ENCODE assay signal across 21 cellular contexts in the genomic region with DNA sequence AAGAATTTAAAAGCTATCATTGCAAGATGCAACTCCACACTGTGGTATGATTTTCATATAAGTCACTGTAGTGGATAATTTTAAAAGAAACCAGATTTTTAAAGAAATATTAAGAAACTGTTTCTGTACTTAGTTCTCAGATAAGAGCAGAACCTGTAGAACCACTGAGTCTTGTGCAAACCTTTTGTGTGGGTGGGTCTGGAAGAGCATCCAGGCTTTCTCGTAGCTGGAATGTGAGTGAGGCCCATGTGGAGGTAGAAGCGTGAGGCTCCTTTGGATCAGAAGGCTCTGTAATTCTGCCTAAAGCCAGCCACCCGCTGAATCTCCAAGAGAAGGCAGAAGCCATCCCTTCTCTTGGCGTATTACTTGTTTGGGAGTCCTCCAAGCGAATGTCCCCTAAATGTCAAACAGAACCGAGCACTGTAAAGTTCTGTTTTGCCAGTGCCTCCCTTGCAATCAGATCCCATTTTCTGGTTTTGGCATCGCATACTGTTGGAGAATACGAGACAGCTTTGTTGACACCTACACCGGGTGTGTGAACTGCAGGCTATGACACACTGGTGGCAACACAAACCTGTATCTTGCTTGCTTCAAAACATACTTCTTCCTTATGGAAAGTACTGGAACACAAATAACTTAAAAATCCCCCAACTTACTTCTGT.
DNase-seq lines count a peak whose midpoint lies in the region; ATAC-seq and TF ChIP-seq lines count a peak whose summit lies in the region.
"Had no signal": no experiment of that assay in that cellular context is flagged by ENCODE, and none has a peak within 500 bp of the region (broad histone marks: within the 10 kb centered on the region; RNA-seq: fewer than 3 reads in every experiment).

No MANE protein-coding gene starts in this region.

- no peaks in the 10 kb centered on the region for H3K79me1 ChIP-seq in trophoblast cell (ENCODE audit: low read length)

- no CpG with 5 or more reads among the region's 9 CpGs for WGBS in trophoblast cell (ENCODE audit: extremely low coverage, insufficient coverage, insufficient read length)

- no peak overlapping the region for H3K4me2 ChIP-seq in trophoblast cell (ENCODE audit: low read length)

- no peak overlapping the region for H4K12ac ChIP-seq in trophoblast cell (ENCODE audit: low read depth, low read length)

- no peaks in the 10 kb centered on the region for H3K36me3 ChIP-seq in trophoblast cell (ENCODE audit: control insufficient read depth in 1 of 2, insufficient read depth in 2 of 2, low read length in 2 of 2)
- H3K36me3 ChIP-seq: heart right ventricle had no signal

- H4K91ac ChIP-seq in trophoblast cell (ENCODE audit: low read depth, low read length) = no peak overlapping the region

- H3K4me1 ChIP-seq in trophoblast cell (ENCODE audit: control insufficient read depth in 1 of 2, insufficient read depth in 2 of 2, low read length in 2 of 2) = peaks cover 0 to 2% of the 10 kb centered on the region in 2 experiments
- H3K4me1 ChIP-seq: psoas muscle had no signal

- H3K9me3 ChIP-seq in trophoblast cell (ENCODE audit: insufficient read depth, low read depth, low read length) = peaks cover 2% of the 10 kb centered on the region
- H3K9me3 ChIP-seq: heart right ventricle, psoas muscle had no signal

- H2AK5ac ChIP-seq in trophoblast cell (ENCODE audit: low read length) = no peak overlapping the region

- H2BK120ac ChIP-seq in trophoblast cell (ENCODE audit: insufficient read depth, low read length, poor library complexity) = no peak overlapping the region

- H4K8ac ChIP-seq in trophoblast cell (ENCODE audit: low read depth, low read length) = no peak overlapping the region

- H3K79me2 ChIP-seq in trophoblast cell (ENCODE audit: control insufficient read depth, insufficient read depth, low read length, poor library complexity) = no peaks in the 10 kb centered on the region

- H3K4ac ChIP-seq in trophoblast cell (ENCODE audit: low read depth, low read length) = no peak overlapping the region

- no peak overlapping the region for H3K27ac ChIP-seq in trophoblast cell (ENCODE audit: low read depth, low read length)
- H3K27ac ChIP-seq: psoas muscle had no signal

- no peak overlapping the region for H2BK5ac ChIP-seq in trophoblast cell (ENCODE audit: low read depth, low read length, poor library complexity)

- no peak overlapping the region for H3K23ac ChIP-seq in trophoblast cell (ENCODE audit: low read length)

- no peaks in the 10 kb centered on the region for H3K9me3 Mint-ChIP-seq in activated B cell treated with CpG ODN at 0.5 μM for 24 hours
- H3K9me3 Mint-ChIP-seq: activated naive CD4-positive, alpha-beta T cell treated with anti-CD3 and anti-CD28 coated beads, Interleukin-2, amount 50 U/mL, for 24 hours; endodermal cell; natural killer cell; stimulated activated naive CD8-positive, alpha-beta T cell treated with anti-CD3 and anti-CD28 coated beads, Interleukin-15, Interleukin-2, amounts not matched to agents 100 ng/mL and 50 ng/mL, for 24 hours had no signal

- no peak overlapping the region for H3K9ac ChIP-seq in trophoblast cell (ENCODE audit: low read length)

- no peak overlapping the region for H3K4me3 ChIP-seq in trophoblast cell (ENCODE audit: low read depth, low read length)
- H3K4me3 ChIP-seq: GM12878, heart right ventricle, lung, psoas muscle had no signal

- no peak overlapping the region for H3K14ac ChIP-seq in trophoblast cell (ENCODE audit: low read length)

- H3K27ac Mint-ChIP-seq in activated B cell treated with CpG ODN at 0.5 μM for 24 hours = peak overlapping the region; percentile 77
- H3K27ac Mint-ChIP-seq: activated naive CD4-positive, alpha-beta T cell treated with anti-CD3 and anti-CD28 coated beads, Interleukin-2, amount 50 U/mL, for 24 hours; CD4-positive, alpha-beta memory T cell; endodermal cell; natural killer cell; stimulated activated naive CD8-positive, alpha-beta T cell treated with anti-CD3 and anti-CD28 coated beads, Interleukin-15, Interleukin-2, amounts not matched to agents 100 ng/mL and 50 ng/mL, for 24 hours had no signal

- intact Hi-C loops in activated B cell treated with CpG ODN at 0.5 μM for 24 hours (cut with micrococcal nuclease) = loop anchor here (5.0 kb wide), 1 partner anchor 69 kb away; no protein-coding TSS in a partner anchor

- CTCF ChIA-PET in activated B cell treated with CpG ODN at 0.5 μM for 24 hours (lab: Charles Lee) = no interaction called here

- TF ChIP-seq CTCF in activated B cell treated with CpG ODN at 0.5 μM for 24 hours (IDR thresholded peaks at IDR 0.05) = no peak

- ATAC-seq in activated B cell treated with CpG ODN at 0.5 μM for 24 hours (ENCODE audit: low read depth) (no peak), GM21786 (IDR thresholded peaks at IDR 0.05; ENCODE audit: unreplicated experiment) (no peak)
- ATAC-seq: natural killer cell, psoas muscle had no signal

- no peak overlapping the region for H2BK12ac ChIP-seq in trophoblast cell (ENCODE audit: low read length)

- no peaks in the 10 kb centered on the region for H3K27me3 Mint-ChIP-seq in activated B cell treated with CpG ODN at 0.5 μM for 24 hours
- H3K27me3 Mint-ChIP-seq: activated naive CD4-positive, alpha-beta T cell treated with anti-CD3 and anti-CD28 coated beads, Interleukin-2, amount 50 U/mL, for 24 hours; CD4-positive, alpha-beta memory T cell; stimulated activated naive CD8-positive, alpha-beta T cell treated with anti-CD3 and anti-CD28 coated beads, Interleukin-15, Interleukin-2, amounts not matched to agents 100 ng/mL and 50 ng/mL, for 24 hours had no signal

- no peak overlapping the region for H2AFZ ChIP-seq in trophoblast cell (ENCODE audit: insufficient read depth, low read length, poor library complexity)

- H3K27me3 ChIP-seq in trophoblast cell (ENCODE audit: insufficient read depth, low read length) = no peaks in the 10 kb centered on the region
- H3K27me3 ChIP-seq: heart right ventricle had no signal

- peaks cover 16% of the 10 kb centered on the region for H3K4me1 Mint-ChIP-seq in activated B cell treated with CpG ODN at 0.5 μM for 24 hours
- H3K4me1 Mint-ChIP-seq: CD4-positive, alpha-beta memory T cell; natural killer cell had no signal

- H3K18ac ChIP-seq in trophoblast cell (ENCODE audit: low read length) = no peak overlapping the region

- POLR2A ChIA-PET in activated B cell treated with CpG ODN at 0.5 μM for 24 hours (lab: Charles Lee) = no interaction called here

- no peak overlapping the region for H3K4me3 Mint-ChIP-seq in activated B cell treated with CpG ODN at 0.5 μM for 24 hours
- H3K4me3 Mint-ChIP-seq: activated naive CD4-positive, alpha-beta T cell treated with anti-CD3 and anti-CD28 coated beads, Interleukin-2, amount 50 U/mL, for 24 hours; CD4-positive, alpha-beta memory T cell; endodermal cell; natural killer cell; stimulated activated naive CD8-positive, alpha-beta T cell treated with anti-CD3 and anti-CD28 coated beads, Interleukin-15, Interleukin-2, amounts not matched to agents 100 ng/mL and 50 ng/mL, for 24 hours had no signal

- no peaks in the 10 kb centered on the region for H3K36me3 Mint-ChIP-seq in activated B cell treated with CpG ODN at 0.5 μM for 24 hours (ENCODE audit: low read depth)
- H3K36me3 Mint-ChIP-seq: CD4-positive, alpha-beta memory T cell; natural killer cell had no signal

- DNase-seq in HT-29 (ENCODE audit: low spot score) (peak; percentile 30), activated B cell treated with CpG ODN at 0.5 μM for 24 hours (no peak), iris pigment epithelial cell (ENCODE audit: low read depth) (peak; percentile 38), trophoblast cell (peak; percentile 52 to 74), hypothalamus (lab: John Stamatoyannopoulos, UW) (no peak), glomerular visceral epithelial cell (ENCODE audit: extremely low spot score) (no peak), NCI-H2171 treated with DMSO at 0.1 percent for 48 hours (lab: John Stamatoyannopoulos, UW) (no peak)
- DNase-seq: activated CD4-positive, alpha-beta T cell treated with anti-CD3 and anti-CD28 coated beads for 1 hour; CD4-positive, alpha-beta memory T cell; endodermal cell; H7; heart right ventricle; natural killer cell; NCI-H1048; NCI-H2029 treated with DMSO at 0.1 percent for 48 hours; psoas muscle had no signal

Comparison
In these comparisons a context has a peak if more than half of its experiments do, and no peak if none do; other contexts are left out.
1. DNase-seq: peak in HT-29 (single experiment), iris pigment epithelial cell (single experiment) and trophoblast cell (2 of 2); none in activated B cell treated with CpG ODN at 0.5 μM for 24 hours (single experiment), hypothalamus (0 of 51), glomerular visceral epithelial cell (single experiment) and NCI-H2171 treated with DMSO at 0.1 percent for 48 hours (single experiment).